ENCODE assay signal across 9 cellular contexts in genomic region chr20:24470031-24470781, GRCh38. TPM values are rescaled to one million over a fixed set of nuclear protein-coding genes. Genes with fewer than 3 reads are reported as not detected.
DNase-seq lines count a peak whose midpoint lies in the region; ATAC-seq and TF ChIP-seq lines count a peak whose summit lies in the region.
"Had no signal": no experiment of that assay in that cellular context is flagged by ENCODE, and none has a peak within 500 bp of the region (broad histone marks: within the 10 kb centered on the region; RNA-seq: fewer than 3 reads in every experiment).

No MANE protein-coding gene starts in this region.

- intact Hi-C loops in Right ventricle myocardium inferior (cut with DNase I): loop anchor here (5.0 to 10.0 kb wide), 2 partner anchors 65 to 162 kb away; no protein-coding TSS in a partner anchor

- H3K36me3 ChIP-seq in osteoblast (ENCODE audit: insufficient read depth, low read length): no peaks in the 10 kb centered on the region

- no peak for TF ChIP-seq CTCF in osteoblast (IDR thresholded peaks at IDR 0.05; ENCODE audit: extremely low read depth, low read depth, low read length)

- H3K4me1 ChIP-seq in osteoblast (ENCODE audit: insufficient read depth, low read length): no peaks in the 10 kb centered on the region

- no peak overlapping the region for H2AFZ ChIP-seq in osteoblast (ENCODE audit: low read length)

- H3K4me3 ChIP-seq in osteoblast (ENCODE audit: insufficient read depth, low read length): peak overlapping the region; percentile 55

- H3K4me2 ChIP-seq in osteoblast (ENCODE audit: insufficient read depth, low read length): peak overlapping the region; percentile 61

- no peaks in the 10 kb centered on the region for H3K79me2 ChIP-seq in osteoblast (ENCODE audit: insufficient read depth, low read length)

- ATAC-seq in Right ventricle myocardium inferior (peak; percentile 26), GM18519 (IDR thresholded peaks at IDR 0.05; ENCODE audit: low FRiP score, unreplicated experiment) (no peak), HG03442 (IDR thresholded peaks at IDR 0.05; ENCODE audit: unreplicated experiment) (no peak), esophagus mucosa (no peak), GM19324 (IDR thresholded peaks at IDR 0.05; ENCODE audit: low FRiP score, unreplicated experiment) (no peak)

- no peak overlapping the region for H3K27ac ChIP-seq in osteoblast (ENCODE audit: low read depth, low read length)
- H3K27ac ChIP-seq: VCaP had no signal

- H4K20me1 ChIP-seq in osteoblast (ENCODE audit: insufficient read depth, low read length): no peaks in the 10 kb centered on the region

- peak; percentile 61 for DNase-seq in Ammon's horn (ENCODE audit: low spot score)
- peak; percentile 1 for DNase-seq in NCI-H82 treated with DMSO at 0.1 percent for 48 hours (lab: John Stamatoyannopoulos, UW; ENCODE audit: unreplicated experiment)
- no peak for DNase-seq in Right ventricle myocardium inferior (ENCODE audit: missing footprints)
- DNase-seq in osteoblast (ENCODE audit: insufficient read length, low spot score, missing footprints): peak; percentile 87

- H3K27me3 ChIP-seq in osteoblast (ENCODE audit: insufficient read depth, low read length): peaks cover 39% of the 10 kb centered on the region

- H3K9me3 ChIP-seq in osteoblast (ENCODE audit: low read depth, low read length): no peaks in the 10 kb centered on the region

RNA-seq across cellular contexts. Expression of gene SYNDIG1, which starts 0.8 kb away (rescaled TPM):
- total RNA-seq in Right ventricle myocardium inferior (15.8 TPM), osteoblast (2.2 and 3.2 TPM in 2 replicates), esophagus mucosa (0.08 TPM)
